ENCODE assay signal across 8 cellular contexts in the genomic region with DNA sequence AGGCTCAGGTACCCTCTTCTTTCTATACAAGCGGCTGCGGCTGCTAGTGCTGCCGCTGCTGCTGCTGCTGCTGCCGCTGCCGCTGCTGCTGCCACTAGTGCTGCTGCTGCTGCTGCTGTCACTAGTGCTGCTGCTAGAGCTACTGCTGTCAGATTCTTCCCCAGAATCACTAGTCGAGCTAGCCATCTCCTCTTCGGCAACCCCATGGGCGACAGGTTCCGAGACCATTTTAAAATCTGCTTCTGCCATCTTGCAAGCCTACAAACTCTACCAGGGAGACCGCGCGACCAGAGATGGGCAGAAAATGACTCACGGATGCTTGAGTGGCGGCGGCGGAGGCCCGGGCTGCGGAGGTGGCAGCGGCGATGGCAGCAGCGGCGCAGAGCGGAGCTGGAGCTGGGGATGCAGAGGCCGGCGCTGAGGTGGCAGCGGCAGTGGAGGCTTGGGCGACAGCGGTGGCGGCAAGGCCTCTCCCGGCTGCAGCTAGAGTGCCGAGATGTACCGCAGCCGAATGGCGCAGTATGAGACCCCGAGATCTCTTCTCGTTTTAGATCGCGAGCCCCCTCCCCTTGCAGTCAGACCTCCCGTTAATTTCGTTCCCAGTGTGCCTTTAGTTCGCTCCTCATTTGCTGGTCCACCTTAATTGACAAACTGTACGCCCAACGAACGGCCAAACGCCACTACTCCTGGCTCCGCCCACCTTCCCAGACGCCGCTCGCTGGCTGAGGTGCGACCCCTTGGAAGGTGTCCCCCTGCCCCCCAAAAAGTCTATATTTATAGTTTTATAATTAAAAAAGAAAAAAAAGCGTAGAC. TPM values are rescaled to one million over a fixed set of nuclear protein-coding genes. Genes with fewer than 3 reads are reported as not detected.
DNase-seq lines count a peak whose midpoint lies in the region; ATAC-seq, FAIRE-seq and TF ChIP-seq lines count a peak whose summit lies in the region.

A gene with protein sequence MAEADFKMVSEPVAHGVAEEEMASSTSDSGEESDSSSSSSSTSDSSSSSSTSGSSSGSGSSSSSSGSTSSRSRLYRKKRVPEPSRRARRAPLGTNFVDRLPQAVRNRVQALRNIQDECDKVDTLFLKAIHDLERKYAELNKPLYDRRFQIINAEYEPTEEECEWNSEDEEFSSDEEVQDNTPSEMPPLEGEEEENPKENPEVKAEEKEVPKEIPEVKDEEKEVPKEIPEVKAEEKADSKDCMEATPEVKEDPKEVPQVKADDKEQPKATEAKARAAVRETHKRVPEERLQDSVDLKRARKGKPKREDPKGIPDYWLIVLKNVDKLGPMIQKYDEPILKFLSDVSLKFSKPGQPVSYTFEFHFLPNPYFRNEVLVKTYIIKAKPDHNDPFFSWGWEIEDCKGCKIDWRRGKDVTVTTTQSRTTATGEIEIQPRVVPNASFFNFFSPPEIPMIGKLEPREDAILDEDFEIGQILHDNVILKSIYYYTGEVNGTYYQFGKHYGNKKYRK (minus strand): TSS at position 523 of the 813 bp plus-strand sequence. CDS start 274 bp downstream, at position 249.

- FAIRE-seq in bronchial epithelial cell (lab: Jason Lieb, UNC): no peak

- ATAC-seq in GM18873 (IDR thresholded peaks at IDR 0.05; ENCODE audit: low FRiP score, unreplicated experiment) (peak; percentile 53), HG03196 (IDR thresholded peaks at IDR 0.05; ENCODE audit: unreplicated experiment) (no peak)

- H3K36me3 ChIP-seq in bronchial epithelial cell (ENCODE audit: control insufficient read depth, insufficient read depth, low read length): no peaks in the 10 kb centered on the region

- no peak for TF ChIP-seq CTCF in bronchial epithelial cell (IDR thresholded peaks at IDR 0.05; ENCODE audit: insufficient read depth, low read length, severe bottlenecking)

- H3K27me3 ChIP-seq in bronchial epithelial cell (ENCODE audit: control insufficient read depth, insufficient read depth, low read length): no peaks in the 10 kb centered on the region

- H3K4me3 ChIP-seq in bronchial epithelial cell (ENCODE audit: low read depth, low read length): peak within 1 kb of the TSS; percentile 37
- H3K4me3 ChIP-seq in skeletal muscle cell (ENCODE audit: low read depth, low read length): peak within 1 kb of the TSS; percentile 64

- peak; percentile 63 for DNase-seq in M059J (ENCODE audit: low read depth)
- DNase-seq in activated CD4-positive, CD25-positive, alpha-beta regulatory T cell (lab: John Stamatoyannopoulos, UW): peak; percentile 1 to 10 (median 8)
- peak; percentile 28 for DNase-seq in bronchial epithelial cell (ENCODE audit: low read depth)
- peak; percentile 75 for DNase-seq in iPS-NIHi11 (ENCODE audit: low spot score)
- peak; percentile 57 for DNase-seq in skeletal muscle cell (ENCODE audit: low read depth)
- no peak for DNase-seq in NCI-H1048 (lab: John Stamatoyannopoulos, UW)

RNA-seq across cellular contexts. Expression of the gene that starts here (rescaled TPM):
- 0.69 and 0.86 TPM in 2 replicates for total RNA-seq in M059J (2014; rRNA removed; shearing (Covaris generic))
- total RNA-seq in bronchial epithelial cell: not detected in 2 replicates

Comparison
In these comparisons a context has a peak if more than half of its experiments do, and no peak if none do; other contexts are left out.
1. Peak in DNase-seq in M059J; RNA of the gene not detected or under 1 TPM.
2. Peak in DNase-seq and H3K4me3 ChIP-seq in bronchial epithelial cell; RNA of the gene not detected or under 1 TPM.